Comparison of ENCODE assay signal across 8 cellular contexts in the genomic region with DNA sequence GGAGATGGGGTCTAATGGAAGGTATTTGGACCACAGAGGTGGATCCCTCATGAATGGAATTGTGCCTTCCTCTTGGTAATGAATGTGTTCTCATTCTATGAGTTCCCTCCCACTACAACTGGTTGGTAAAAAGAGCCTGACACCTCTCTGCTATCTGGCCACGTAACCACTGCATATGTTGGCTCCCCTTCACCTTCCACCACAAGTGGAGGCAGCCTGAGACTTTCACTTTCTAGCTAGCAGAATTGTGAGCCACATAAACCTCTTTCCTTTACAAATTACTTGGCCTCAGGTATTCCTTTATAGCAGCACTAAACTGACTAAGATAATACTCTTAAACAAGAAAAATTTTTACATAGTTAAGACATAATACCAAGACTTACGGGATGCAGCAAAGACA.
A peak's percentile ranks its signal among the peaks of the same experiment; 100 is the strongest.
DNase-seq lines count a peak whose midpoint lies in the region; ATAC-seq and TF ChIP-seq lines count a peak whose summit lies in the region.

No MANE protein-coding gene starts in this region.

- ATAC-seq in HG03175 (IDR thresholded peaks at IDR 0.05; ENCODE audit: unreplicated experiment) (peak; percentile 99), psoas muscle (no peak)
- peak; percentile 96 to 97 for ATAC-seq in activated T-cell treated with anti-CD3 and anti-CD28 coated beads, Interleukin-2, amount 50 U/mL, for 4 hours

- no peak overlapping the region for H3K4me3 ChIP-seq in psoas muscle

- no peaks in the 10 kb centered on the region for H3K4me1 ChIP-seq in psoas muscle

- H3K27ac ChIP-seq in psoas muscle, result no peak overlapping the region

- no peaks in the 10 kb centered on the region for H3K27me3 ChIP-seq in psoas muscle (ENCODE audit: insufficient read depth in 3 of 3, low read length in 2 of 3)

- H3K27me3 Mint-ChIP-seq in activated T-cell treated with anti-CD3 and anti-CD28 coated beads, Interleukin-2, amount 50 U/mL, for 4 hours (ENCODE audit: low read depth), result no peaks in the 10 kb centered on the region

- H3K9me3 Mint-ChIP-seq in activated T-cell treated with anti-CD3 and anti-CD28 coated beads, Interleukin-2, amount 50 U/mL, for 4 hours, result no peaks in the 10 kb centered on the region

- intact Hi-C loops in psoas muscle (cut with DNase I), result no loop called here
- intact Hi-C loops in head of caudate nucleus (cut with DNase I), result no loop called here

- H3K4me3 Mint-ChIP-seq in activated T-cell treated with anti-CD3 and anti-CD28 coated beads, Interleukin-2, amount 50 U/mL, for 4 hours, result peak overlapping the region; percentile 53

- no peaks in the 10 kb centered on the region for H3K36me3 ChIP-seq in psoas muscle (ENCODE audit: insufficient read depth in 1 of 2, low read depth in 1 of 2)

- TF ChIP-seq CTCF in psoas muscle (IDR thresholded peaks at IDR 0.05), result no peak

- DNase-seq in activated effector memory CD4-positive, alpha-beta T cell treated with anti-CD3 and anti-CD28 coated beads, Interleukin-2, amount 50 U/mL, for 16 hours, result peak; percentile 74
- no peak for DNase-seq in activated effector memory CD4-positive, alpha-beta T cell treated with Interleukin-2 at 50 U/mL for 16 hours
- DNase-seq in activated T-cell treated with anti-CD3 and anti-CD28 coated beads, Interleukin-2, amount 50 U/mL, for 4 hours, result peak; percentile 8
- DNase-seq in stimulated activated CD8-positive, alpha-beta memory T cell treated with anti-CD3 and anti-CD28 coated beads, Interleukin-12 subunit alpha, Interleukin-12 subunit beta, amount 100 ng/mL, for 24 hours (ENCODE audit: extremely low read depth), result peak; percentile 23
- DNase-seq in psoas muscle (no peak), head of caudate nucleus (no peak), NCI-H2029 (lab: John Stamatoyannopoulos, UW) (no peak)

- no peaks in the 10 kb centered on the region for H3K9me3 ChIP-seq in psoas muscle

- 80 to 87% (median 85%) methylated on average over 2 of the region's 2 CpGs for WGBS in psoas muscle, 3 donors

- H3K36me3 Mint-ChIP-seq in activated T-cell treated with anti-CD3 and anti-CD28 coated beads, Interleukin-2, amount 50 U/mL, for 4 hours (ENCODE audit: insufficient read depth), result peaks cover 15% of the 10 kb centered on the region

- H3K4me1 Mint-ChIP-seq in activated T-cell treated with anti-CD3 and anti-CD28 coated beads, Interleukin-2, amount 50 U/mL, for 4 hours (ENCODE audit: low read depth), result peaks cover 48% of the 10 kb centered on the region

Comparison
In these comparisons a context has a peak if more than half of its experiments do, and no peak if none do; other contexts are left out.
1. DNase-seq: peak in activated effector memory CD4-positive, alpha-beta T cell treated with anti-CD3 and anti-CD28 coated beads, Interleukin-2, amount 50 U/mL, for 16 hours (single experiment), activated T-cell treated with anti-CD3 and anti-CD28 coated beads, Interleukin-2, amount 50 U/mL, for 4 hours (single experiment) and stimulated activated CD8-positive, alpha-beta memory T cell treated with anti-CD3 and anti-CD28 coated beads, Interleukin-12 subunit alpha, Interleukin-12 subunit beta, amount 100 ng/mL, for 24 hours (single experiment); none in activated effector memory CD4-positive, alpha-beta T cell treated with Interleukin-2 at 50 U/mL for 16 hours (single experiment), psoas muscle (0 of 2), head of caudate nucleus (0 of 42) and NCI-H2029 (single experiment).
2. ATAC-seq: peak in HG03175 (single experiment) and activated T-cell treated with anti-CD3 and anti-CD28 coated beads, Interleukin-2, amount 50 U/mL, for 4 hours (2 of 2); none in psoas muscle (0 of 4).